In the genomic region with DNA sequence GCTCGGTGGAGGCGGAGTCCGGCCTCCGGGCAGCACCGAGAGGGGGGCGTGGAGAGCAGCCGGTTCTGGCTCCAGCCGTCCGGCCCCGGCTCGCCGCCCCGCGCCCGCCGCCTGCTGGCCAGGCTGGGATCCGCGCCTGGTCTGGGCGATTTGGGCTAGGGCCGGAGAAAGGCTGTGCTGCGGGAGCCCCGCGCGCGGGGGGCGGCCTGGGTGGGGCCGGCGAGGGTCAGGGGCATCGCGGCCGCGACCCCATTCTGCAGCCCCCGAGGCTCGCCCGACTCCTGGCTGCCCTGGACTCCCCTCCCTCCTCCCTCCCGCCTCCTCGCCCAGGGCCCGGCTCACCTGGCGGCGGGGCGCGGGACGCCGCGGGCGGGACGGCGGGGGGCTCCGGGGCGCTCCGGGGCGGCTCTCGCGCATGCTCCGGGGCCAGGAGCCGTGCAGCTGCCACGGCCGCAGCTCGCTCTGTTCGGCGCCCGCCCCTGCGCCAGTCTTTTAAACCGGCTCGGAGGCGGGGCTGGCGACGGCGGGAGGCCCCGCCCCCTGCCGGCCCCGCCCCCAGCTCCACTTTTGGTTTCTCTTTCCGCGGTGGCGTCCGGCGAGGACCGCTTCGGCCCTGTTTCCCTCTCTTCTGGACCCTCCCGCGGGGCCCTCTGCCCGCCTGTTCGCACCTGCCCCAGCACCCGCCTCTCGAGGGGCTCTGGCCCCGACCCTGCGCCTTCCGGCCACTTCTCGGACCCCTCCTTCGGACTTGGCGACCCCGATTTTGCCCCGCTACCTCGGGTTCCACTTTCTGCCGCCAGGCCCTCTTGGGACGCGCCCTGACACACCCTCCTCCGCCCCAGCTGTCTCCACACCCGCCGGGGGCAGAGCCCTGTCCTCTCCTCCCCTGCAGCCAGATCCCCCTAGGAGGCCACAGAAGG, we compare ENCODE assay signal across 8 cellular contexts. TPM values are rescaled to one million over a fixed set of nuclear protein-coding genes. Genes with fewer than 3 reads are reported as not detected.
A peak's percentile ranks its signal among the peaks of the same experiment; 100 is the strongest.
DNase-seq lines count a peak whose midpoint lies in the region; ATAC-seq and TF ChIP-seq lines count a peak whose summit lies in the region.

A gene with protein sequence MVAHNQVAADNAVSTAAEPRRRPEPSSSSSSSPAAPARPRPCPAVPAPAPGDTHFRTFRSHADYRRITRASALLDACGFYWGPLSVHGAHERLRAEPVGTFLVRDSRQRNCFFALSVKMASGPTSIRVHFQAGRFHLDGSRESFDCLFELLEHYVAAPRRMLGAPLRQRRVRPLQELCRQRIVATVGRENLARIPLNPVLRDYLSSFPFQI (minus strand): TSS at position 468 of the 920 bp plus-strand sequence. CDS start 726 bp downstream, outside the sequence.

- H3K9me3 ChIP-seq in BLaER1 treated with 17β-estradiol and CSF1 and Interleukin-3, amounts not matched to agents 10 nM and 100 nM (replicated peaks in 1 of 11): no peaks in the 10 kb centered on the region
- H3K9me3 ChIP-seq in duodenal mucosa (ENCODE audit: control insufficient read depth in 1 of 2, low read length in 2 of 2): no peaks in the 10 kb centered on the region
- no peaks in the 10 kb centered on the region for H3K9me3 ChIP-seq in lower lobe of right lung

- peak; percentile 61 for ATAC-seq in HG03432 (IDR thresholded peaks at IDR 0.05; ENCODE audit: unreplicated experiment)
- ATAC-seq in lower lobe of right lung: peak; percentile 84 to 91

- DNase-seq in GM19238 (ENCODE audit: insufficient read length, low spot score) (peak; percentile 88), NCI-H526 (lab: John Stamatoyannopoulos, UW) (peak; percentile 62 to 92), lower lobe of right lung (peak; percentile 90)
- DNase-seq in activated CD4-positive, alpha-beta T cell treated with anti-CD3 and anti-CD28 coated beads, Interleukin-2, amount 50 U/mL, for 24 hours (ENCODE audit: low read depth in 1 of 2, low spot score in 1 of 2): peak; percentile 82 to 89
- DNase-seq in stimulated activated CD4-positive, alpha-beta T cell treated with anti-CD3 and anti-CD28 coated beads, Interleukin-4, amount 100 ng/mL, for 48 hours (ENCODE audit: low read depth in 2 of 2): peak; percentile 84 to 87

- H3K27me3 ChIP-seq in BLaER1 treated with 17β-estradiol and CSF1 and Interleukin-3, amounts not matched to agents 10 nM and 100 nM: peaks cover 0 to 12% (median 0%) of the 10 kb centered on the region in 11 experiments; a peak in 8 of 22 replicates
- no peaks in the 10 kb centered on the region for H3K27me3 ChIP-seq in duodenal mucosa (ENCODE audit: control insufficient read depth in 1 of 2, insufficient read depth in 2 of 2, low read length in 2 of 2)
- H3K27me3 ChIP-seq in lower lobe of right lung (ENCODE audit: low read depth): no peaks in the 10 kb centered on the region

- H3K4me3 ChIP-seq in BLaER1 treated with 17β-estradiol and CSF1 and Interleukin-3, amounts not matched to agents 10 nM and 100 nM: peak within 1 kb of the TSS; percentile 65 to 87 (median 78)
- H3K4me3 ChIP-seq in duodenal mucosa (ENCODE audit: low read depth in 1 of 2, low read length in 2 of 2): peak within 1 kb of the TSS; percentile 80 to 85
- H3K4me3 ChIP-seq in lower lobe of right lung: peak within 1 kb of the TSS; percentile 90

- H3K36me3 ChIP-seq in BLaER1 treated with 17β-estradiol and CSF1 and Interleukin-3, amounts not matched to agents 10 nM and 100 nM: peaks cover 0 to 18% (median 0%) of the 10 kb centered on the region in 11 experiments; a peak in 3 of 22 replicates
- H3K36me3 ChIP-seq in duodenal mucosa (ENCODE audit: control insufficient read depth in 1 of 2, insufficient read depth in 2 of 2, low read length in 2 of 2) (no peaks in the 10 kb centered on the region), lower lobe of right lung (peaks cover 5% of the 10 kb centered on the region)

- peak within 1 kb of the TSS; percentile 97 to 100 (median 99) for H3K4me2 ChIP-seq in BLaER1 treated with 17β-estradiol and CSF1 and Interleukin-3, amounts not matched to agents 10 nM and 100 nM

- peaks cover 0 to 49% (median 42%) of the 10 kb centered on the region in 11 experiments; a peak in 18 of 22 replicates for H4K20me1 ChIP-seq in BLaER1 treated with 17β-estradiol and CSF1 and Interleukin-3, amounts not matched to agents 10 nM and 100 nM

- H3K4me1 ChIP-seq in BLaER1 treated with 17β-estradiol and CSF1 and Interleukin-3, amounts not matched to agents 10 nM and 100 nM: peaks cover 45 to 72% (median 68%) of the 10 kb centered on the region in 10 experiments
- H3K4me1 ChIP-seq in duodenal mucosa (ENCODE audit: control insufficient read depth in 1 of 2, insufficient read depth in 2 of 2, low read length in 2 of 2) (peaks cover 27 to 30% of the 10 kb centered on the region in 2 donors), lower lobe of right lung (peaks cover 56% of the 10 kb centered on the region)

- peak within 1 kb of the TSS; percentile 87 to 97 (median 91) for H3K9ac ChIP-seq in BLaER1 treated with 17β-estradiol and CSF1 and Interleukin-3, amounts not matched to agents 10 nM and 100 nM
- H3K9ac ChIP-seq in duodenal mucosa (ENCODE audit: low read depth in 1 of 2, low read length in 2 of 2): peak within 1 kb of the TSS; percentile 76 to 84

- peak within 1 kb of the TSS; percentile 81 to 97 (median 92) for H3K27ac ChIP-seq in BLaER1 treated with 17β-estradiol and CSF1 and Interleukin-3, amounts not matched to agents 10 nM and 100 nM
- H3K27ac ChIP-seq in duodenal mucosa (ENCODE audit: low read depth, low read length): peak within 1 kb of the TSS; percentile 96
- H3K27ac ChIP-seq in lower lobe of right lung: peak within 1 kb of the TSS; percentile 98

- intact Hi-C loops in lower lobe of right lung (cut with DNase I): no loop called here

- peak; percentile 79 for TF ChIP-seq CTCF in lower lobe of right lung (IDR thresholded peaks at IDR 0.05)

RNA-seq across cellular contexts. Expression of the gene that starts here (rescaled TPM):
- total RNA-seq in lower lobe of right lung: 17.8 TPM

Comparison
In these comparisons a context has a peak if more than half of its experiments do, and no peak if none do; other contexts are left out.
1. Peak in every context shown above with its lines: DNase-seq, ATAC-seq, H3K4me3 ChIP-seq and H3K27ac ChIP-seq.